ENCODE assay signal across 14 cellular contexts in genomic region chr10:79454259-79454658, GRCh38. TPM values are rescaled to one million over a fixed set of nuclear protein-coding genes. Genes with fewer than 3 reads are reported as not detected.
DNase-seq lines count a peak whose midpoint lies in the region; ATAC-seq and TF ChIP-seq lines count a peak whose summit lies in the region.
"Had no signal": no experiment of that assay in that cellular context is flagged by ENCODE, and none has a peak within 500 bp of the region (broad histone marks: within the 10 kb centered on the region; RNA-seq: fewer than 3 reads in every experiment).

No MANE protein-coding gene starts in this region.

- no peak overlapping the region for H3K4me3 ChIP-seq in IMR-90 (ENCODE audit: insufficient read depth, low read depth, low read length)
- H3K4me3 ChIP-seq in epithelial cell of esophagus (ENCODE audit: low read length), result no peak overlapping the region
- H3K4me3 ChIP-seq: BLaER1, heart left ventricle, SJSA1 had no signal

- peak overlapping the region; percentile 77 for H4K5ac ChIP-seq in IMR-90 (ENCODE audit: low read depth, low read length)

- no peaks in the 10 kb centered on the region for H3K4me1 Mint-ChIP-seq in activated naive CD4-positive, alpha-beta T cell treated with anti-CD3 and anti-CD28 coated beads for 36 hours (ENCODE audit: low read depth)
- H3K4me1 Mint-ChIP-seq: activated T-helper 17 cell treated with anti-CD3 and anti-CD28 coated beads, Interleukin-2, amount 50 U/mL, for 72 hours had no signal

- H3K27me3 Mint-ChIP-seq in activated naive CD4-positive, alpha-beta T cell treated with anti-CD3 and anti-CD28 coated beads for 36 hours (ENCODE audit: low read depth), result peaks cover 5% of the 10 kb centered on the region

- peak overlapping the region; percentile 83 for H2BK5ac ChIP-seq in IMR-90 (ENCODE audit: low read depth, low read length, poor library complexity, severe bottlenecking)

- TF ChIP-seq POLR2A in IMR-90 (IDR thresholded peaks at IDR 0.05; ENCODE audit: low read depth, low read length), result no peak

- H2AFZ ChIP-seq in IMR-90 (replicated peaks; ENCODE audit: low read length, poor library complexity), result peak overlapping the region; percentile 84

- peak overlapping the region; percentile 75 for H2AK5ac ChIP-seq in IMR-90 (ENCODE audit: low read depth, low read length)

- dilution Hi-C loops in IMR-90 (cut with HindIII; ENCODE audit: low sequenced_read_pairs, unreplicated experiment), result no loop called here

- H3K4me2 ChIP-seq in IMR-90 (ENCODE audit: low read depth, low read length), result peak overlapping the region; percentile 63
- H3K4me2 ChIP-seq: BLaER1 had no signal

- DNase-seq in ACHN (peak; percentile 74), IMR-90 (peak; percentile 92), epithelial cell of esophagus (ENCODE audit: low read depth) (peak; percentile 93), mesenteric fat pad (ENCODE audit: low spot score) (peak; percentile 72), NCI-H146 (lab: John Stamatoyannopoulos, UW) (no peak), 8988T (no peak), OCI-M2 (lab: John Stamatoyannopoulos, UW; ENCODE audit: unreplicated experiment) (no peak)
- no peak for DNase-seq in activated naive CD4-positive, alpha-beta T cell treated with anti-CD3 and anti-CD28 coated beads for 36 hours
- DNase-seq: heart left ventricle had no signal

- H4K20me1 ChIP-seq in IMR-90 (ENCODE audit: insufficient read depth, low read length), result no peaks in the 10 kb centered on the region
- H4K20me1 ChIP-seq: BLaER1 had no signal

- BruUV-seq in IMR-90 (replicated peaks; lab: Mats Ljungman, UMichigan), result no TSS peak

- POLR2A ChIA-PET in IMR-90 (lab: Charles Lee; ENCODE audit: unreplicated experiment), result no interaction called here

- H3K23ac ChIP-seq in IMR-90 (ENCODE audit: low read depth, low read length), result peak overlapping the region; percentile 82; the same call in 1 of the 2 replicates

- peak overlapping the region; percentile 74 for H2AK9ac ChIP-seq in IMR-90 (replicated peaks; ENCODE audit: low read depth, low read length, poor library complexity)

- H4K91ac ChIP-seq in IMR-90 (ENCODE audit: insufficient read depth, low read depth, low read length), result peak overlapping the region; percentile 65

- H3K14ac ChIP-seq in IMR-90 (replicated peaks; ENCODE audit: low read depth, low read length), result peak overlapping the region; percentile 94

- H3K4ac ChIP-seq in IMR-90 (ENCODE audit: low read depth, low read length), result peak overlapping the region; percentile 69

- no peak for TF ChIP-seq RAD21 in IMR-90 (IDR thresholded peaks at IDR 0.05; ENCODE audit: low read length)

- H3K27me3 ChIP-seq in IMR-90 (ENCODE audit: control insufficient read depth, insufficient read depth, low read length), result no peaks in the 10 kb centered on the region
- H3K27me3 ChIP-seq: BLaER1, heart left ventricle, SJSA1 had no signal

- no peaks in the 10 kb centered on the region for H3K9me3 ChIP-seq in IMR-90 (ENCODE audit: control insufficient read depth, insufficient read depth, low read length)
- H3K9me3 ChIP-seq: BLaER1, heart left ventricle, SJSA1 had no signal

- peak overlapping the region; percentile 43 for H3K9ac ChIP-seq in IMR-90 (ENCODE audit: low read depth, low read length)
- H3K9ac ChIP-seq: BLaER1 had no signal

- H3K18ac ChIP-seq in IMR-90 (ENCODE audit: low read depth, low read length), result peak overlapping the region; percentile 62

- peak; percentile 77 for ATAC-seq in IMR-90 (ENCODE audit: low read depth)
- ATAC-seq: activated T-helper 17 cell treated with anti-CD3 and anti-CD28 coated beads, Interleukin-2, amount 50 U/mL, for 72 hours had no signal

- H3K4me3 Mint-ChIP-seq in activated naive CD4-positive, alpha-beta T cell treated with anti-CD3 and anti-CD28 coated beads for 36 hours, result no peak overlapping the region
- H3K4me3 Mint-ChIP-seq: activated T-helper 17 cell treated with anti-CD3 and anti-CD28 coated beads, Interleukin-2, amount 50 U/mL, for 72 hours; memory B cell had no signal

- H2BK15ac ChIP-seq in IMR-90 (ENCODE audit: low read depth, low read length), result peak overlapping the region; percentile 77; the same call in 2 of the 3 replicates

- H4K8ac ChIP-seq in IMR-90 (ENCODE audit: low read depth in 2 of 2, low read length in 2 of 2), result peak overlapping the region; percentile 50 to 92; a peak in 3 of 4 replicates

- CTCF ChIA-PET in IMR-90 (lab: Yijun Ruan, JAX), result no interaction called here
- CTCF ChIA-PET in activated naive CD4-positive, alpha-beta T cell treated with anti-CD3 and anti-CD28 coated beads for 36 hours (lab: Charles Lee), result interaction anchor here (0.6 to 2.2 kb wide), 3 partner anchors 14 to 80 kb away, joined by 3 to 4 read pairs (median 3); no protein-coding TSS in a partner anchor

- peaks cover 0 to 4% of the 10 kb centered on the region in 2 experiments; a peak in 1 of 4 replicates for H3K79me1 ChIP-seq in IMR-90 (ENCODE audit: low read depth in 1 of 2, low read length in 2 of 2)

- in situ Hi-C loops in ACHN (cut with HindIII; ENCODE audit: low pct_ligation_motif_present, low pct_unique_long_range_greater_than_20kb, low sequenced_read_pairs), result no loop called here
- in situ Hi-C loops in IMR-90 (cut with MboI; ENCODE audit: low sequenced_read_pairs), result no loop called here

- H3K9me1 ChIP-seq in IMR-90 (ENCODE audit: insufficient read depth, low read length), result peaks cover 25% of the 10 kb centered on the region

- peak overlapping the region; percentile 69 for H2BK120ac ChIP-seq in IMR-90 (ENCODE audit: low read depth, low read length)

- H3K36me3 ChIP-seq in IMR-90 (ENCODE audit: control insufficient read depth, insufficient read depth, low read length), result no peaks in the 10 kb centered on the region
- H3K36me3 ChIP-seq: BLaER1, heart left ventricle, SJSA1 had no signal

- no peaks in the 10 kb centered on the region for H3K36me3 Mint-ChIP-seq in activated naive CD4-positive, alpha-beta T cell treated with anti-CD3 and anti-CD28 coated beads for 36 hours (ENCODE audit: low read depth)
- H3K36me3 Mint-ChIP-seq: memory B cell had no signal

- 0 out of 2 replicates have a peak overlapping the region, but pooled peaks have one; percentile 26 for H3K56ac ChIP-seq in IMR-90 (ENCODE audit: extremely low read depth, insufficient read depth, low read length)

- H3K27ac ChIP-seq in IMR-90 (ENCODE audit: insufficient read depth, low read length), result peak overlapping the region; percentile 74
- H3K27ac ChIP-seq: BLaER1, heart left ventricle, HL-60, SJSA1 had no signal

- 100% methylated on average over 1 of the region's 6 CpGs; no CpG with 5 or more reads in 1 of the 2 experiments for WGBS in IMR-90 (ENCODE audit: extremely low coverage in 2 of 2, insufficient read length in 1 of 2), 2 experiments

- no peak overlapping the region for H3K27ac Mint-ChIP-seq in activated naive CD4-positive, alpha-beta T cell treated with anti-CD3 and anti-CD28 coated beads for 36 hours
- H3K27ac Mint-ChIP-seq: activated T-helper 17 cell treated with anti-CD3 and anti-CD28 coated beads, Interleukin-2, amount 50 U/mL, for 72 hours; memory B cell had no signal

- peaks cover 28% of the 10 kb centered on the region for H3K4me1 ChIP-seq in IMR-90 (ENCODE audit: control insufficient read depth, insufficient read depth, low read length)
- H3K4me1 ChIP-seq: BLaER1, heart left ventricle had no signal

- intact Hi-C loops in IMR-90 (cut with micrococcal nuclease), result no loop called here
- intact Hi-C loops in activated naive CD4-positive, alpha-beta T cell treated with anti-CD3 and anti-CD28 coated beads for 36 hours (cut with micrococcal nuclease), result no loop called here

- TF ChIP-seq CTCF in IMR-90 (conservative IDR thresholded peaks at IDR 0.05; ENCODE audit: low read depth, low read length) (no peak), epithelial cell of esophagus (IDR thresholded peaks at IDR 0.05; ENCODE audit: insufficient read depth, low read depth, low read length, missing control alignments) (no peak)

- no peaks in the 10 kb centered on the region for H3K9me3 Mint-ChIP-seq in activated naive CD4-positive, alpha-beta T cell treated with anti-CD3 and anti-CD28 coated beads for 36 hours
- H3K9me3 Mint-ChIP-seq: activated T-helper 17 cell treated with anti-CD3 and anti-CD28 coated beads, Interleukin-2, amount 50 U/mL, for 72 hours; memory B cell had no signal

- H2BK20ac ChIP-seq in IMR-90 (ENCODE audit: low read depth, low read length), result peak overlapping the region; percentile 83

TF ChIP-seq in IMR-90, 13 proteins besides CTCF, POLR2A, EP300 and RAD21 (continues in another document):
- TF ChIP-seq FOS (IDR thresholded peaks at IDR 0.05; ENCODE audit: low read depth, low read length) (peak; percentile 36; the same call in 1 of the 2 replicates), RFX5 (IDR thresholded peaks at IDR 0.05; ENCODE audit: low read depth, low read length) (no peak), BHLHE40 (IDR thresholded peaks at IDR 0.05; ENCODE audit: low read depth, low read length) (peak; percentile 67; the same call in 1 of the 2 replicates), RCOR1 (IDR thresholded peaks at IDR 0.05; ENCODE audit: insufficient replicate concordance, low read length) (no peak), CEBPB (IDR thresholded peaks at IDR 0.05; ENCODE audit: low read depth, low read length) (peak; percentile 85), MXI1 (IDR thresholded peaks at IDR 0.05; ENCODE audit: borderline replicate concordance, low read depth, low read length) (no peak), CHD1 (IDR thresholded peaks at IDR 0.05; ENCODE audit: low read depth, low read length) (no peak), ELK1 (IDR thresholded peaks at IDR 0.05; ENCODE audit: borderline replicate concordance, low read depth, low read length) (no peak)

RNA-seq across cellular contexts. Expression of gene ZCCHC24, which starts 8.8 kb away (rescaled TPM):
- total RNA-seq in IMR-90 (2012; rRNA removed) (12.2 and 15.1 TPM in 2 replicates), mesenteric fat pad (90.8 TPM)
- polyA plus RNA-seq in IMR-90 (2012; rRNA removed), result 25.9 and 29.9 TPM in 2 replicates
- 19.8 and 29.3 TPM in 2 replicates for polyA plus RNA-seq in IMR-90 (2012; cell fraction: cytosol; rRNA removed)
- polyA plus RNA-seq in IMR-90 (2012; cell fraction: nucleus; rRNA removed; ENCODE audit: low replicate concordance), result 22.4 and 28.3 TPM in 2 replicates
- total RNA-seq in activated naive CD4-positive, alpha-beta T cell treated with anti-CD3 and anti-CD28 coated beads for 36 hours, result under 1 TPM; 0.52 to 0.69 TPM

RNA-seq across cellular contexts. Expression of gene EIF5AL1, which starts 58.1 kb away (rescaled TPM):
- total RNA-seq in IMR-90 (2012; rRNA removed), result 1.1 and 1.7 TPM in 2 replicates
- 0.59 and 1.4 TPM in 2 replicates for polyA plus RNA-seq in IMR-90 (2012; rRNA removed)
- polyA plus RNA-seq in IMR-90 (2012; cell fraction: cytosol; rRNA removed), result 0.14 and 0.64 TPM in 2 replicates
- 0.45 and 0.69 TPM in 2 replicates for polyA plus RNA-seq in IMR-90 (2012; cell fraction: nucleus; rRNA removed; ENCODE audit: low replicate concordance)
- total RNA-seq in mesenteric fat pad, result 0.22 TPM
- 1 to 10 TPM; 2.6 to 3.5 TPM for total RNA-seq in activated naive CD4-positive, alpha-beta T cell treated with anti-CD3 and anti-CD28 coated beads for 36 hours

Comparison
In these comparisons a context has a peak if more than half of its experiments do, and no peak if none do; other contexts are left out.
1. DNase-seq: peak in ACHN (single experiment), IMR-90 (single experiment), epithelial cell of esophagus (single experiment) and mesenteric fat pad (single experiment); none in activated naive CD4-positive, alpha-beta T cell treated with anti-CD3 and anti-CD28 coated beads for 36 hours (single experiment), NCI-H146 (single experiment), 8988T (single experiment) and OCI-M2 (single experiment).